15 cellular contexts compared by ENCODE assay signal in genomic region chr1:176745945-176746344, GRCh38.
DNase-seq lines count a peak whose midpoint lies in the region; ATAC-seq and TF ChIP-seq lines count a peak whose summit lies in the region.
"Had no signal": no experiment of that assay in that cellular context is flagged by ENCODE, and none has a peak within 500 bp of the region (broad histone marks: within the 10 kb centered on the region; RNA-seq: fewer than 3 reads in every experiment).

No MANE protein-coding gene starts in this region.

- CTCF ChIA-PET in activated CD8-positive, alpha-beta T cell treated with anti-CD3 and anti-CD28 coated beads, Interleukin-2, amount 10 ng/mL, durations not matched to agents 7 days and 5 days (lab: Charles Lee): no interaction called here

- H3K4me1 Mint-ChIP-seq in activated CD8-positive, alpha-beta T cell treated with anti-CD3 and anti-CD28 coated beads, Interleukin-2, amount 10 ng/mL, durations not matched to agents 7 days and 5 days (ENCODE audit: low read depth): no peaks in the 10 kb centered on the region
- H3K4me1 Mint-ChIP-seq: naive thymus-derived CD4-positive, alpha-beta T cell had no signal

- H3K27ac ChIP-seq in adrenal gland: no peak overlapping the region
- H3K27ac ChIP-seq: SJSA1 had no signal

- no peaks in the 10 kb centered on the region for H3K4me1 ChIP-seq in adrenal gland (replicated peaks in 1 of 2)

- no peaks in the 10 kb centered on the region for H3K27me3 ChIP-seq in adrenal gland
- H3K27me3 ChIP-seq: SJSA1 had no signal

- H3K4me3 ChIP-seq in fibroblast of mammary gland (ENCODE audit: control insufficient read depth, low read depth, low read length) (no peak overlapping the region), adrenal gland (no peak overlapping the region)
- H3K4me3 ChIP-seq: SJSA1 had no signal

- in situ Hi-C loops in ACHN (cut with HindIII; ENCODE audit: low pct_ligation_motif_present, low pct_unique_long_range_greater_than_20kb, low sequenced_read_pairs): no loop called here

- ATAC-seq in activated CD8-positive, alpha-beta T cell treated with anti-CD3 and anti-CD28 coated beads, Interleukin-2, amount 10 ng/mL, durations not matched to agents 7 days and 5 days: no peak
- ATAC-seq in GM18520 (IDR thresholded peaks at IDR 0.05; ENCODE audit: unreplicated experiment): no peak
- ATAC-seq: naive thymus-derived CD4-positive, alpha-beta T cell had no signal

- no peaks in the 10 kb centered on the region for H3K27me3 Mint-ChIP-seq in activated CD8-positive, alpha-beta T cell treated with anti-CD3 and anti-CD28 coated beads, Interleukin-2, amount 10 ng/mL, durations not matched to agents 7 days and 5 days (ENCODE audit: low read depth)

- no peaks in the 10 kb centered on the region for H3K9me3 ChIP-seq in adrenal gland (replicated peaks in 1 of 3)

- TF ChIP-seq POLR2A in adrenal gland (IDR thresholded peaks at IDR 0.05): no peak

- H3K9me3 Mint-ChIP-seq in activated CD8-positive, alpha-beta T cell treated with anti-CD3 and anti-CD28 coated beads, Interleukin-2, amount 10 ng/mL, durations not matched to agents 7 days and 5 days (ENCODE audit: insufficient read depth): no peaks in the 10 kb centered on the region
- H3K9me3 Mint-ChIP-seq: type B pancreatic cell had no signal

- intact Hi-C loops in adrenal gland (cut with DNase I): no loop called here

- no peaks in the 10 kb centered on the region for H3K36me3 Mint-ChIP-seq in activated CD8-positive, alpha-beta T cell treated with anti-CD3 and anti-CD28 coated beads, Interleukin-2, amount 10 ng/mL, durations not matched to agents 7 days and 5 days (ENCODE audit: low read depth)
- H3K36me3 Mint-ChIP-seq: type B pancreatic cell had no signal

- peak; percentile 47 for TF ChIP-seq CTCF in fibroblast of mammary gland (conservative IDR thresholded peaks at IDR 0.05; ENCODE audit: control insufficient read depth, insufficient read depth, low read depth, low read length)
- TF ChIP-seq CTCF in adrenal gland (IDR thresholded peaks at IDR 0.05): no peak

- H3K27ac Mint-ChIP-seq in activated CD8-positive, alpha-beta T cell treated with anti-CD3 and anti-CD28 coated beads, Interleukin-2, amount 10 ng/mL, durations not matched to agents 7 days and 5 days: no peak overlapping the region
- H3K27ac Mint-ChIP-seq: CD4-positive, alpha-beta T cell; type B pancreatic cell had no signal

- DNase-seq in ACHN (peak; percentile 8), EL (peak; percentile 1), NCI-H526 (lab: John Stamatoyannopoulos, UW) (peak; percentile 55 to 73), fibroblast of mammary gland (ENCODE audit: low read depth) (peak; percentile 29), iPS-NIHi11 (ENCODE audit: low spot score) (no peak), adrenal gland (no peak)
- no peak for DNase-seq in activated CD8-positive, alpha-beta T cell treated with anti-CD3 and anti-CD28 coated beads, Interleukin-2, amount 10 ng/mL, durations not matched to agents 7 days and 5 days
- DNase-seq: activated CD4-positive, alpha-beta T cell treated with anti-CD3 and anti-CD28 coated beads for 48 hours; activated gamma-delta T cell; CD4-positive, alpha-beta T cell; erythroblast; naive thymus-derived CD4-positive, alpha-beta T cell had no signal

- no peak overlapping the region for H3K4me3 Mint-ChIP-seq in activated CD8-positive, alpha-beta T cell treated with anti-CD3 and anti-CD28 coated beads, Interleukin-2, amount 10 ng/mL, durations not matched to agents 7 days and 5 days
- H3K4me3 Mint-ChIP-seq: CD4-positive, alpha-beta T cell; naive thymus-derived CD4-positive, alpha-beta T cell; type B pancreatic cell had no signal

- H3K36me3 ChIP-seq in adrenal gland (replicated peaks in 1 of 2): no peaks in the 10 kb centered on the region
- H3K36me3 ChIP-seq: SJSA1 had no signal

- whole genome bisulfite sequencing in adrenal gland, 4 donors: 51 to 58% (median 53%) methylated on average over 1 of the region's 1 CpG

- POLR2A ChIA-PET in activated CD8-positive, alpha-beta T cell treated with anti-CD3 and anti-CD28 coated beads, Interleukin-2, amount 10 ng/mL, durations not matched to agents 7 days and 5 days (lab: Charles Lee): no interaction called here

Comparison
In these comparisons a context has a peak if more than half of its experiments do, and no peak if none do; other contexts are left out.
1. DNase-seq: peak in ACHN (single experiment), EL (single experiment), NCI-H526 (2 of 2) and fibroblast of mammary gland (single experiment); none in activated CD8-positive, alpha-beta T cell treated with anti-CD3 and anti-CD28 coated beads, Interleukin-2, amount 10 ng/mL, durations not matched to agents 7 days and 5 days (single experiment), iPS-NIHi11 (single experiment) and adrenal gland (0 of 7).